20 cellular contexts compared by ENCODE assay signal in the genomic region with DNA sequence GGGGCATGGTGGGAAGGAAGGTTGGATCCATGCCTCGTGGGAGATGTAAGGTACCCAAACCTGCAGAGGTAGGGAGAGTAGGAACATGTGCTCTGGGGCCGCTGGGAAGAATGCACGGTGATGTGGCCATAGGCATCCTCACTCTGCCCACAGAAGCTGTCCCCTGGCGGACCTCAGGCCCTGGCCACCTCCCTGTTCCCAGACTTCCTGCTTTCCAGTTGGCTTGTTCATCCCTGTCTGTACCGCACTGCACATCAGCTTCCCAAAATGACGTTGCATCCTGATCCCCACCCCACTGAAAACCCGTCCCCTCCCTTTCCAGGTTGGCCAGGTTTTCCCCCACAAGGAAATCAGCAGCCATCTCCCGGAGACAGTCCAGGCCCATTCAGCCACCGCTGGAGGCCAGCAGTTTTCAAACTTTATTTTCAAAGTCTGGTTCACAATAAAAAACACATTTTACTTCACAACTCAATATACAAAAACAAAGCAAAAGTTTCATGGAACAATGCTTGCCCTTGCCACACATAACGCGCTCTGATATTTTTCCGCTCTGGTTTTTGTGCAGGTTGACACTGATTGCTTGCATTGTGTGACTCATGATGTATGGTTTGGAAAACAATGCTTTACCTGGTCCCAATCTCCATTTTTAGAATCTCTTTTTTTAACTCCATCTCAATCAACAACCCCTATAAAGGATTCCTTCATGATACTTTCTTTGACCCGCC.
"Had no signal": no experiment of that assay in that cellular context is flagged by ENCODE, and none has a peak within 500 bp of the region (broad histone marks: within the 10 kb centered on the region; RNA-seq: fewer than 3 reads in every experiment).

No MANE protein-coding gene starts in this region.

- H3K36me3 ChIP-seq: adrenal gland, stomach, vagina had no signal

- H3K4me3 ChIP-seq: adrenal gland, psoas muscle, stomach, vagina had no signal

- DNase-seq: activated CD4-positive, alpha-beta T cell treated with anti-CD3 and anti-CD28 coated beads for 36 hours; activated CD8-positive, alpha-beta T cell treated with anti-CD3 and anti-CD28 coated beads for 36 hours; activated effector memory CD4-positive, alpha-beta T cell treated with Interleukin-2 at 50 U/mL for 16 hours; activated T-cell treated with anti-CD3 and anti-CD28 coated beads, Interleukin-2, amount 50 U/mL, for 4 hours; adrenal gland; cortex of kidney; effector CD4-positive, alpha-beta T cell; foreskin fibroblast; mesendoderm; nephron progenitor cell; psoas muscle; stimulated activated CD4-positive, alpha-beta T cell treated with anti-CD3 and anti-CD28 coated beads, Interleukin-12 subunit alpha, Interleukin-12 subunit beta, amount 100 ng/mL, for 4 hours; stimulated activated CD4-positive, alpha-beta T cell treated with anti-CD3 and anti-CD28 coated beads, Interleukin-2, amount 100 ng/mL, for 24 hours; stomach; T-helper 2 cell had no signal

- ATAC-seq: activated CD4-positive, alpha-beta T cell treated with anti-CD3 and anti-CD28 coated beads for 36 hours; activated CD8-positive, alpha-beta T cell treated with anti-CD3 and anti-CD28 coated beads for 36 hours; activated T-cell treated with anti-CD3 and anti-CD28 coated beads, Interleukin-2, amount 50 U/mL, for 4 hours; left lobe of liver; psoas muscle; sciatic nerve had no signal

- FAIRE-seq: endothelial cell of umbilical vein had no signal

- H3K27ac Mint-ChIP-seq: activated CD4-positive, alpha-beta T cell treated with anti-CD3 and anti-CD28 coated beads for 36 hours; activated CD8-positive, alpha-beta T cell treated with anti-CD3 and anti-CD28 coated beads for 36 hours; activated naive CD4-positive, alpha-beta T cell treated with anti-CD3 and anti-CD28 coated beads, Interleukin-2, amount 50 U/mL, for 24 hours; nephron progenitor cell had no signal

- H3K27me3 ChIP-seq: adrenal gland, stomach, vagina had no signal

- H3K27me3 Mint-ChIP-seq: activated CD4-positive, alpha-beta T cell treated with anti-CD3 and anti-CD28 coated beads for 36 hours; activated CD8-positive, alpha-beta T cell treated with anti-CD3 and anti-CD28 coated beads for 36 hours had no signal

- H3K9me3 ChIP-seq: adrenal gland, psoas muscle, stomach, vagina had no signal

- H3K27ac ChIP-seq: adrenal gland, psoas muscle, stomach, vagina had no signal

- H3K36me3 Mint-ChIP-seq: activated naive CD4-positive, alpha-beta T cell treated with anti-CD3 and anti-CD28 coated beads, Interleukin-2, amount 50 U/mL, for 24 hours had no signal

- H3K4me3 Mint-ChIP-seq: activated CD4-positive, alpha-beta T cell treated with anti-CD3 and anti-CD28 coated beads for 36 hours; activated CD8-positive, alpha-beta T cell treated with anti-CD3 and anti-CD28 coated beads for 36 hours; activated naive CD4-positive, alpha-beta T cell treated with anti-CD3 and anti-CD28 coated beads, Interleukin-2, amount 50 U/mL, for 24 hours; activated T-cell treated with anti-CD3 and anti-CD28 coated beads, Interleukin-2, amount 50 U/mL, for 4 hours; nephron progenitor cell had no signal

- H3K4me1 Mint-ChIP-seq: activated CD4-positive, alpha-beta T cell treated with anti-CD3 and anti-CD28 coated beads for 36 hours; activated naive CD4-positive, alpha-beta T cell treated with anti-CD3 and anti-CD28 coated beads, Interleukin-2, amount 50 U/mL, for 24 hours had no signal

- H3K9me3 Mint-ChIP-seq: activated CD8-positive, alpha-beta T cell treated with anti-CD3 and anti-CD28 coated beads for 36 hours; activated naive CD4-positive, alpha-beta T cell treated with anti-CD3 and anti-CD28 coated beads, Interleukin-2, amount 50 U/mL, for 24 hours; activated T-cell treated with anti-CD3 and anti-CD28 coated beads, Interleukin-2, amount 50 U/mL, for 4 hours had no signal

- H3K4me1 ChIP-seq: psoas muscle had no signal
